Comparison of ENCODE assay signal across 8 cellular contexts in genomic region chr21:45820171-45821091, GRCh38.
A peak's percentile ranks its signal among the peaks of the same experiment; 100 is the strongest.
DNase-seq lines count a peak whose midpoint lies in the region; ATAC-seq and TF ChIP-seq lines count a peak whose summit lies in the region.

No MANE protein-coding gene starts in this region.

- no peak overlapping the region for H2AFZ ChIP-seq in Karpas-422 (ENCODE audit: low read length)
- no peak overlapping the region for H2AFZ ChIP-seq in PC-9

- DNase-seq in D341Med (ENCODE audit: low spot score) (peak; percentile 91), Karpas-422 (peak; percentile 90), PC-9 (peak; percentile 58 to 68), activated T-cell treated with anti-CD3 and anti-CD28 coated beads for 4 hours (peak; percentile 73), esophagus muscularis mucosa (ENCODE audit: extremely low spot score) (peak; percentile 50), natural killer cell (peak; percentile 36)

- ATAC-seq in natural killer cell = peak; percentile 64 to 78 (median 67)
- ATAC-seq in stimulated activated memory B cell treated with anti-CD40 and anti-IgM and Interleukin-4, amounts not matched to agents 10 μg/mL and 1 μg/mL and 100 μg/mL, for 72 hours = peak; percentile 58
- ATAC-seq in HG03460 (IDR thresholded peaks at IDR 0.05; ENCODE audit: unreplicated experiment) = no peak

- TF ChIP-seq CTCF in PC-9 (conservative IDR thresholded peaks at IDR 0.05) (peak; percentile 81), esophagus muscularis mucosa (IDR thresholded peaks at IDR 0.05) (peak; percentile 76 to 84 (median 77)), natural killer cell (IDR thresholded peaks at IDR 0.05) (peak; percentile 53)

- H3K27ac ChIP-seq in Karpas-422 (ENCODE audit: low read length) (no peak overlapping the region), PC-9 (no peak overlapping the region), esophagus muscularis mucosa (replicated peaks in 1 of 4) (no peak overlapping the region)

- no peaks in the 10 kb centered on the region for H3K27me3 ChIP-seq in Karpas-422 (ENCODE audit: low read length)
- H3K27me3 ChIP-seq in PC-9 (ENCODE audit: insufficient read depth, low read depth) = peaks cover 21% of the 10 kb centered on the region
- peaks cover 0 to 27% (median 0%) of the 10 kb centered on the region in 4 donors for H3K27me3 ChIP-seq in esophagus muscularis mucosa

- 52% methylated on average over 18 of the region's 31 CpGs for WGBS in esophagus muscularis mucosa

- no peak for TF ChIP-seq POLR2A in esophagus muscularis mucosa (IDR thresholded peaks at IDR 0.05; ENCODE audit: low read depth)

- no peaks in the 10 kb centered on the region for H3K4me1 Mint-ChIP-seq in natural killer cell
- peaks cover 27% of the 10 kb centered on the region for H3K4me1 Mint-ChIP-seq in stimulated activated memory B cell treated with anti-CD40 and anti-IgM and Interleukin-4, amounts not matched to agents 10 μg/mL and 1 μg/mL and 100 μg/mL, for 72 hours

- H3K4me1 ChIP-seq in Karpas-422 (ENCODE audit: low read length) (no peaks in the 10 kb centered on the region), PC-9 (replicated peaks; ENCODE audit: insufficient read depth) (peaks cover 16% of the 10 kb centered on the region; the same call in 1 of the 2 replicates), esophagus muscularis mucosa (peaks cover 0 to 8% (median 3%) of the 10 kb centered on the region in 4 donors)

- no peak overlapping the region for H3K9ac ChIP-seq in Karpas-422 (ENCODE audit: low read length)

- H3K36me3 Mint-ChIP-seq in natural killer cell = no peaks in the 10 kb centered on the region
- no peaks in the 10 kb centered on the region for H3K36me3 Mint-ChIP-seq in stimulated activated memory B cell treated with anti-CD40 and anti-IgM and Interleukin-4, amounts not matched to agents 10 μg/mL and 1 μg/mL and 100 μg/mL, for 72 hours

- CTCF ChIA-PET in PC-9 (lab: Charles Lee) = interaction anchor here (0.6 kb wide), 1 partner anchor 1310 kb away, joined by 3 read pairs; no protein-coding TSS in a partner anchor

- H3F3A ChIP-seq in PC-9 (ENCODE audit: insufficient read depth, low read depth) = peaks cover 14% of the 10 kb centered on the region; the same call in 1 of the 2 replicates

- H3K4me3 ChIP-seq in Karpas-422 (ENCODE audit: low read length) (no peak overlapping the region), PC-9 (no peak overlapping the region), esophagus muscularis mucosa (no peak overlapping the region)

- peaks cover 14 to 20% of the 10 kb centered on the region in 2 donors for H3K27me3 Mint-ChIP-seq in natural killer cell (ENCODE audit: low read depth in 2 of 2)
- peaks cover 29% of the 10 kb centered on the region for H3K27me3 Mint-ChIP-seq in stimulated activated memory B cell treated with anti-CD40 and anti-IgM and Interleukin-4, amounts not matched to agents 10 μg/mL and 1 μg/mL and 100 μg/mL, for 72 hours

- intact Hi-C loops in PC-9 (cut with micrococcal nuclease; ENCODE audit: unreplicated experiment) (loop anchor here (1.0 kb wide), 2 partner anchors 528 to 680 kb away; no protein-coding TSS in a partner anchor), esophagus muscularis mucosa (cut with DNase I) (loop anchor here (2.0 to 5.0 kb wide), 2 partner anchors 266 to 348 kb away; no protein-coding TSS in a partner anchor), natural killer cell (cut with micrococcal nuclease) (loop anchor here (1.0 to 10.0 kb wide), 2 partner anchors 266 to 342 kb away; no protein-coding TSS in a partner anchor)

- H3K36me3 ChIP-seq in Karpas-422 (ENCODE audit: insufficient read depth, low read length) (no peaks in the 10 kb centered on the region), PC-9 (ENCODE audit: low read depth) (no peaks in the 10 kb centered on the region), esophagus muscularis mucosa (no peaks in the 10 kb centered on the region)

- H3K4me3 Mint-ChIP-seq in natural killer cell = no peak overlapping the region
- H3K4me3 Mint-ChIP-seq in stimulated activated memory B cell treated with anti-CD40 and anti-IgM and Interleukin-4, amounts not matched to agents 10 μg/mL and 1 μg/mL and 100 μg/mL, for 72 hours = no peak overlapping the region

- POLR2A ChIA-PET in PC-9 (lab: Charles Lee; ENCODE audit: unreplicated experiment) = no interaction called here

- no peaks in the 10 kb centered on the region for H3K79me2 ChIP-seq in Karpas-422 (ENCODE audit: low read length)
- no peaks in the 10 kb centered on the region for H3K79me2 ChIP-seq in PC-9 (ENCODE audit: low read depth)

- no peaks in the 10 kb centered on the region for H3K9me3 Mint-ChIP-seq in natural killer cell
- H3K9me3 Mint-ChIP-seq in stimulated activated memory B cell treated with anti-CD40 and anti-IgM and Interleukin-4, amounts not matched to agents 10 μg/mL and 1 μg/mL and 100 μg/mL, for 72 hours = no peaks in the 10 kb centered on the region

- no peak for TF ChIP-seq EP300 in esophagus muscularis mucosa (IDR thresholded peaks at IDR 0.05)

- H3K4me2 ChIP-seq in Karpas-422 (ENCODE audit: low read depth, low read length, poor library complexity, severe bottlenecking) (no peak overlapping the region), PC-9 (no peak overlapping the region)

- H3K9me3 ChIP-seq in Karpas-422 (ENCODE audit: low read length) = no peaks in the 10 kb centered on the region
- H3K9me3 ChIP-seq in PC-9 (ENCODE audit: insufficient read depth, low read depth) = no peaks in the 10 kb centered on the region
- no peaks in the 10 kb centered on the region for H3K9me3 ChIP-seq in esophagus muscularis mucosa

- no peak overlapping the region for H3K27ac Mint-ChIP-seq in natural killer cell
- peak overlapping the region; percentile 89 for H3K27ac Mint-ChIP-seq in stimulated activated memory B cell treated with anti-CD40 and anti-IgM and Interleukin-4, amounts not matched to agents 10 μg/mL and 1 μg/mL and 100 μg/mL, for 72 hours

- H3K9me2 ChIP-seq in Karpas-422 (replicated peaks; ENCODE audit: insufficient read depth, low read length) (no peaks in the 10 kb centered on the region), PC-9 (ENCODE audit: insufficient read depth) (no peaks in the 10 kb centered on the region)

- peaks cover 7% of the 10 kb centered on the region; the same call in 1 of the 2 replicates for H4K20me1 ChIP-seq in Karpas-422 (ENCODE audit: insufficient read depth, low read depth, low read length)
- H4K20me1 ChIP-seq in PC-9 (ENCODE audit: insufficient read depth) = no peaks in the 10 kb centered on the region

- no TSS peak for BruUV-seq in PC-9 (replicated peaks; lab: Mats Ljungman, UMichigan)

Comparison
In these comparisons a context has a peak if more than half of its experiments do, and no peak if none do; other contexts are left out.
1. DNase-seq: peak in every context shown above with its lines; median percentile 91 in D341Med; 90 in Karpas-422; 73 in activated T-cell treated with anti-CD3 and anti-CD28 coated beads for 4 hours; 63 in PC-9; 50 in esophagus muscularis mucosa; 36 in natural killer cell.